In the genomic region with DNA sequence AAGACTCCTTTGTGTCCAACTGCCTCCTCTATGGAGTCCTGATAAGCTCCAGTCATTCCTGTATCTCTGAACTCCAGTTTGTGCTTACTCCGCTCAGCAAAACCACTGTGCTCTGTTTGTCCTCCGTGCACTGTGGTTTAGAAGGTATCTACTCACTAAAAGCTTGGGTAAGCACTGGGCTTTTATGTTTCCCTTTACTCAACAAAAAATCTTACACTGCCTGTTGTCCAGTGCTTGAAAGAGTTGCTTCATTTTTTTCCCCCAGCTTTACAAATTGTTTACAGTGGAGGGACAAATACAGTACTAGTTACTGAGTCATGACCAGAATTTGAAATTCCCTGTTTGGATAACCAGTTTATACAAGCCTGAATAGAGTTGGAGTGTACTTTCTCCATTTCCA, we compare ENCODE assay signal across 24 cellular contexts.
A peak's percentile ranks its signal among the peaks of the same experiment; 100 is the strongest.
DNase-seq lines count a peak whose midpoint lies in the region; ATAC-seq and TF ChIP-seq lines count a peak whose summit lies in the region.
"Had no signal": no experiment of that assay in that cellular context is flagged by ENCODE, and none has a peak within 500 bp of the region (broad histone marks: within the 10 kb centered on the region; RNA-seq: fewer than 3 reads in every experiment).

No MANE protein-coding gene starts in this region.

- H3K4me3 ChIP-seq in AG04450 (ENCODE audit: low read depth, low read length) (no peak overlapping the region), mammary epithelial cell (replicated peaks in 1 of 3; ENCODE audit: insufficient read depth in 1 of 3, low read depth in 2 of 3, low read length in 3 of 3) (no peak overlapping the region), hepatocyte (no peak overlapping the region)

- H3K9me3 ChIP-seq in AG04450 (ENCODE audit: control insufficient read depth, insufficient read depth, low read length) (no peaks in the 10 kb centered on the region), mammary epithelial cell (replicated peaks; ENCODE audit: insufficient read depth, low read length) (no peaks in the 10 kb centered on the region), hepatocyte (ENCODE audit: low read depth) (no peaks in the 10 kb centered on the region)

- peaks cover 16% of the 10 kb centered on the region for H3K4me1 Mint-ChIP-seq in HFFc6 (ENCODE audit: low read depth)
- H3K4me1 Mint-ChIP-seq in activated T-helper 17 cell treated with anti-CD3 and anti-CD28 coated beads, Interleukin-2, amount 50 U/mL, for 72 hours, result no peaks in the 10 kb centered on the region
- H3K4me1 Mint-ChIP-seq: activated naive CD8-positive, alpha-beta T cell treated with anti-CD3 and anti-CD28 coated beads, Interleukin-2, amount 50 U/mL, for 24 hours; stimulated activated memory B cell treated with anti-CD40 and anti-IgM and Interleukin-4, amounts not matched to agents 10 μg/mL and 1 μg/mL and 100 μg/mL, for 72 hours had no signal

- H3K9me2 ChIP-seq in hepatocyte (replicated peaks; ENCODE audit: insufficient read depth), result no peaks in the 10 kb centered on the region

- TF ChIP-seq CTCF in AG04450 (IDR thresholded peaks at IDR 0.05; ENCODE audit: low read depth, low read length) (no peak), HFFc6 (IDR thresholded peaks at IDR 0.05) (no peak), mammary epithelial cell (conservative IDR thresholded peaks at IDR 0.05 in 1 of 2, IDR thresholded peaks at IDR 0.05 in 1 of 2; ENCODE audit: extremely low read depth in 1 of 2, insufficient read depth in 1 of 2, low read depth in 1 of 2, low read length in 2 of 2) (no peak), hepatocyte (IDR thresholded peaks at IDR 0.05; ENCODE audit: poor library complexity) (no peak)

- no peaks in the 10 kb centered on the region for H3K27me3 Mint-ChIP-seq in HFFc6 (ENCODE audit: insufficient read depth)
- H3K27me3 Mint-ChIP-seq in activated T-helper 17 cell treated with anti-CD3 and anti-CD28 coated beads, Interleukin-2, amount 50 U/mL, for 72 hours, result no peaks in the 10 kb centered on the region
- H3K27me3 Mint-ChIP-seq: activated naive CD8-positive, alpha-beta T cell treated with anti-CD3 and anti-CD28 coated beads, Interleukin-2, amount 50 U/mL, for 24 hours; stimulated activated memory B cell treated with anti-CD40 and anti-IgM and Interleukin-4, amounts not matched to agents 10 μg/mL and 1 μg/mL and 100 μg/mL, for 72 hours had no signal

- H3K79me2 ChIP-seq in mammary epithelial cell (ENCODE audit: insufficient read depth, low read length), result no peaks in the 10 kb centered on the region
- H3K79me2 ChIP-seq in hepatocyte, result no peaks in the 10 kb centered on the region

- no peaks in the 10 kb centered on the region for H3K9me3 Mint-ChIP-seq in HFFc6
- H3K9me3 Mint-ChIP-seq in activated T-helper 17 cell treated with anti-CD3 and anti-CD28 coated beads, Interleukin-2, amount 50 U/mL, for 72 hours, result no peaks in the 10 kb centered on the region
- H3K9me3 Mint-ChIP-seq: activated T-helper 1 cell treated with anti-CD3 and anti-CD28 coated beads, Interleukin-12 subunit alpha, Interleukin-12 subunit beta, Interleukin-2, Interleukin-4 antibody, amounts not matched to agents 30 ng/mL and 10 ng/mL and 1 ng/mL, durations not matched to agents 14 hours and 24 hours and 36 hours had no signal

- intact Hi-C loops in mammary epithelial cell (cut with micrococcal nuclease), result no loop called here
- intact Hi-C loops in left ventricle myocardium superior (cut with micrococcal nuclease), result no loop called here

- BruUV-seq in mammary epithelial cell (replicated peaks; lab: Mats Ljungman, UMichigan), result no TSS peak

- peak overlapping the region; percentile 27 for H3K4me2 ChIP-seq in mammary epithelial cell (ENCODE audit: insufficient read depth, low read depth, low read length)
- H3K4me2 ChIP-seq in hepatocyte, result no peak overlapping the region

- no peak overlapping the region for H3K4me3 Mint-ChIP-seq in HFFc6
- H3K4me3 Mint-ChIP-seq in activated T-helper 17 cell treated with anti-CD3 and anti-CD28 coated beads, Interleukin-2, amount 50 U/mL, for 72 hours, result no peak overlapping the region
- H3K4me3 Mint-ChIP-seq: activated naive CD8-positive, alpha-beta T cell treated with anti-CD3 and anti-CD28 coated beads, Interleukin-2, amount 50 U/mL, for 24 hours; activated T-helper 1 cell treated with anti-CD3 and anti-CD28 coated beads, Interleukin-12 subunit alpha, Interleukin-12 subunit beta, Interleukin-2, Interleukin-4 antibody, amounts not matched to agents 30 ng/mL and 10 ng/mL and 1 ng/mL, durations not matched to agents 14 hours and 24 hours and 36 hours; stimulated activated memory B cell treated with anti-CD40 and anti-IgM and Interleukin-4, amounts not matched to agents 10 μg/mL and 1 μg/mL and 100 μg/mL, for 72 hours had no signal

- no peaks in the 10 kb centered on the region for H3K36me3 ChIP-seq in mammary epithelial cell (ENCODE audit: insufficient read depth, low read length)
- H3K36me3 ChIP-seq in hepatocyte (replicated peaks; ENCODE audit: insufficient read depth, low read depth), result no peaks in the 10 kb centered on the region

- ATAC-seq in left ventricle myocardium superior, result no peak
- ATAC-seq in activated T-helper 17 cell treated with anti-CD3 and anti-CD28 coated beads, Interleukin-2, amount 50 U/mL, for 72 hours (replicated peaks), result no peak
- ATAC-seq: activated naive CD8-positive, alpha-beta T cell treated with anti-CD3 and anti-CD28 coated beads, Interleukin-2, amount 50 U/mL, for 24 hours; HCT116; left colon; stimulated activated memory B cell treated with anti-CD40 and anti-IgM and Interleukin-4, amounts not matched to agents 10 μg/mL and 1 μg/mL and 100 μg/mL, for 72 hours had no signal

- H3K9ac ChIP-seq in mammary epithelial cell (ENCODE audit: insufficient read depth, low read length), result no peak overlapping the region

- 50% methylated on average over 2 of the region's 2 CpGs for WGBS in mammary epithelial cell (ENCODE audit: low coverage, missing lambda C conversion rate)
- 25% methylated on average over 2 of the region's 2 CpGs for WGBS in hepatocyte (ENCODE audit: low lambda C conversion rate, missing lambda C conversion rate)

- no peaks in the 10 kb centered on the region for H4K20me1 ChIP-seq in mammary epithelial cell (ENCODE audit: insufficient read depth, low read length)
- H4K20me1 ChIP-seq in hepatocyte (ENCODE audit: insufficient read depth, poor library complexity, severe bottlenecking), result no peaks in the 10 kb centered on the region

- H2AFZ ChIP-seq in mammary epithelial cell (ENCODE audit: low read depth, low read length) (peak overlapping the region; percentile 0), hepatocyte (no peak overlapping the region)

- H3K4me1 ChIP-seq in mammary epithelial cell (ENCODE audit: insufficient read depth, low read length) (no peaks in the 10 kb centered on the region), hepatocyte (ENCODE audit: insufficient read depth) (no peaks in the 10 kb centered on the region)

- H3K36me3 Mint-ChIP-seq in HFFc6 (ENCODE audit: low read depth), result no peaks in the 10 kb centered on the region
- H3K36me3 Mint-ChIP-seq in activated T-helper 17 cell treated with anti-CD3 and anti-CD28 coated beads, Interleukin-2, amount 50 U/mL, for 72 hours (ENCODE audit: low read depth), result no peaks in the 10 kb centered on the region
- H3K36me3 Mint-ChIP-seq: stimulated activated memory B cell treated with anti-CD40 and anti-IgM and Interleukin-4, amounts not matched to agents 10 μg/mL and 1 μg/mL and 100 μg/mL, for 72 hours had no signal

- peak overlapping the region; percentile 28; the same call in 1 of the 2 replicates for H3K27ac Mint-ChIP-seq in HFFc6
- H3K27ac Mint-ChIP-seq in activated T-helper 17 cell treated with anti-CD3 and anti-CD28 coated beads, Interleukin-2, amount 50 U/mL, for 72 hours, result no peak overlapping the region
- H3K27ac Mint-ChIP-seq: activated naive CD8-positive, alpha-beta T cell treated with anti-CD3 and anti-CD28 coated beads, Interleukin-2, amount 50 U/mL, for 24 hours; activated T-helper 1 cell treated with anti-CD3 and anti-CD28 coated beads, Interleukin-12 subunit alpha, Interleukin-12 subunit beta, Interleukin-2, Interleukin-4 antibody, amounts not matched to agents 30 ng/mL and 10 ng/mL and 1 ng/mL, durations not matched to agents 14 hours and 24 hours and 36 hours; stimulated activated memory B cell treated with anti-CD40 and anti-IgM and Interleukin-4, amounts not matched to agents 10 μg/mL and 1 μg/mL and 100 μg/mL, for 72 hours had no signal

- in situ Hi-C loops in mammary epithelial cell (cut with MboI; ENCODE audit: low sequenced_read_pairs in 2 of 2), result no loop called here

- CTCF ChIA-PET in AG04450 (lab: Charles Lee), result no interaction called here
- CTCF ChIA-PET in mammary epithelial cell (lab: Charles Lee; ENCODE audit: low non-redundant PET), result no interaction called here

- no peak overlapping the region for H3K27ac ChIP-seq in AG04450 (ENCODE audit: low read depth, low read length)
- no peak overlapping the region for H3K27ac ChIP-seq in mammary epithelial cell (ENCODE audit: insufficient read depth, low read depth, low read length)
- no peak overlapping the region for H3K27ac ChIP-seq in hepatocyte
- H3K27ac ChIP-seq: HL-60 had no signal

- dilution Hi-C loops in mammary epithelial cell (cut with HindIII; ENCODE audit: low sequenced_read_pairs), result no loop called here

- H3K27me3 ChIP-seq in AG04450 (ENCODE audit: control insufficient read depth, insufficient read depth, low read length) (no peaks in the 10 kb centered on the region), mammary epithelial cell (ENCODE audit: insufficient read depth, low read length) (no peaks in the 10 kb centered on the region), hepatocyte (no peaks in the 10 kb centered on the region)

- POLR2A ChIA-PET in AG04450 (lab: Yijun Ruan, JAX), result interaction anchor here (0.7 kb wide), 1 partner anchor 70 kb away, joined by 4 read pairs; no protein-coding TSS in a partner anchor

- DNase-seq in AG04450 (ENCODE audit: low read depth, low spot score) (peak; percentile 48), HFFc6 (peak; percentile 59), mammary epithelial cell (peak; percentile 64), hepatocyte (ENCODE audit: low spot score) (peak; percentile 27), NCI-H82 (lab: John Stamatoyannopoulos, UW) (no peak), left ventricle myocardium superior (no peak)
- DNase-seq in activated T-cell treated with anti-CD3 and anti-CD28 coated beads, Interleukin-2, amount 50 U/mL, for 48 hours, result no peak
- DNase-seq: activated CD4-positive, CD25-positive, alpha-beta regulatory T cell; activated naive CD8-positive, alpha-beta T cell treated with anti-CD3 and anti-CD28 coated beads, Interleukin-2, amount 50 U/mL, for 24 hours; central memory CD4-positive, alpha-beta T cell; DMS53; effector CD8-positive, alpha-beta T cell; foreskin melanocyte; left colon; NCI-H2029 treated with DMSO at 0.1 percent for 48 hours; NCI-H446 treated with DMSO at 0.1 percent for 48 hours; retina; SIG-M5; stimulated activated CD4-positive, alpha-beta T cell treated with anti-CD3 and anti-CD28 coated beads, Interleukin-15, amount 100 ng/mL, for 24 hours had no signal

Comparison
In these comparisons a context has a peak if more than half of its experiments do, and no peak if none do; other contexts are left out.
1. DNase-seq: peak in AG04450 (single experiment), HFFc6 (single experiment), mammary epithelial cell (single experiment) and hepatocyte (single experiment); none in activated T-cell treated with anti-CD3 and anti-CD28 coated beads, Interleukin-2, amount 50 U/mL, for 48 hours (0 of 2), NCI-H82 (single experiment) and left ventricle myocardium superior (single experiment).